Comparison of ENCODE assay signal across 21 cellular contexts in the genomic region with DNA sequence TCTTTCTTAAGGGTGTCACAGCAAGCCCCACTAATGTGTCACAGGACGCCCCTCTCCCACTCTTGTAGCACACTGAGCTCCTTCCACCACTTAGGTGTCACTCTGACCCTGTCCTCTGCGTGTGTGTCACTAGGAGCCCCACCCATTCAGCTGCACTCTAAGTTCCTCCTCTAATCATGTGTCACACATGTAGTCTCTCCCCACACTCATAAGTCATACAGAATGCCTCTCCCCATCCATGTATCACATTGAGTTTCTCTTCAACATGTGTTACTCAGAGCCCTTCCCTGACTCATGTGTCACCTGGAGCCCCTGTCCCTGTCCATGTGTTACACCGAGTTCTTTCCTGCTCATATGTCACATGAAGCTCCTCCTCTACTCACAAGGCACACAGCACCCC. TPM values are rescaled to one million over a fixed set of nuclear protein-coding genes. Genes with fewer than 3 reads are reported as not detected.
DNase-seq lines count a peak whose midpoint lies in the region; ATAC-seq, FAIRE-seq and TF ChIP-seq lines count a peak whose summit lies in the region.
"Had no signal": no experiment of that assay in that cellular context is flagged by ENCODE, and none has a peak within 500 bp of the region (broad histone marks: within the 10 kb centered on the region; RNA-seq: fewer than 3 reads in every experiment).

No MANE protein-coding gene starts in this region.

- no peaks in the 10 kb centered on the region for H3K36me3 Mint-ChIP-seq in CD14-positive monocyte
- H3K36me3 Mint-ChIP-seq in astrocyte (ENCODE audit: low read depth, unreplicated experiment): no peaks in the 10 kb centered on the region
- no peaks in the 10 kb centered on the region for H3K36me3 Mint-ChIP-seq in naive thymus-derived CD4-positive, alpha-beta T cell
- H3K36me3 Mint-ChIP-seq: neural progenitor cell had no signal

- intact Hi-C loops in CD14-positive monocyte (cut with micrococcal nuclease): no loop called here
- intact Hi-C loops in naive thymus-derived CD4-positive, alpha-beta T cell (cut with micrococcal nuclease): no loop called here

- POLR2A ChIA-PET in naive thymus-derived CD4-positive, alpha-beta T cell (lab: Charles Lee): no interaction called here

- H3K4me1 Mint-ChIP-seq in CD14-positive monocyte (peaks cover 6% of the 10 kb centered on the region), astrocyte (ENCODE audit: low read depth, unreplicated experiment) (no peaks in the 10 kb centered on the region)
- peaks cover 0 to 6% (median 0%) of the 10 kb centered on the region in 7 donors for H3K4me1 Mint-ChIP-seq in naive thymus-derived CD4-positive, alpha-beta T cell

- ATAC-seq in naive thymus-derived CD4-positive, alpha-beta T cell: peak; percentile 30
- ATAC-seq in GM21360 (IDR thresholded peaks at IDR 0.05; ENCODE audit: unreplicated experiment) (no peak), HG03432 (IDR thresholded peaks at IDR 0.05; ENCODE audit: unreplicated experiment) (no peak)
- ATAC-seq: SK-N-SH treated with all-trans-retinoic acid at 6 μM for 48 hours had no signal

- in situ Hi-C loops in GM23248 (cut with MboI): no loop called here

- H3K4me3 ChIP-seq in GM23248: no peak overlapping the region
- H3K4me3 ChIP-seq in astrocyte (ENCODE audit: insufficient read depth, low read depth, low read length): no peak overlapping the region
- H3K4me3 ChIP-seq in naive thymus-derived CD4-positive, alpha-beta T cell (ENCODE audit: low read length): no peak overlapping the region
- H3K4me3 ChIP-seq: esophagus muscularis mucosa, heart right ventricle, neural progenitor cell, Peyer's patch, right lobe of liver, testis had no signal

- DNase-seq in CD14-positive monocyte (ENCODE audit: low spot score): peak; percentile 42
- peak; percentile 74 for DNase-seq in GM23248
- peak; percentile 32 for DNase-seq in astrocyte (ENCODE audit: low read depth)
- no peak for DNase-seq in naive thymus-derived CD4-positive, alpha-beta T cell
- DNase-seq in NCI-H1417 treated with DMSO at 0.1 percent for 48 hours (lab: John Stamatoyannopoulos, UW): no peak
- DNase-seq: activated CD4-positive, alpha-beta T cell treated with anti-CD3 and anti-CD28 coated beads, Interleukin-2, amount 50 U/mL, for 4 hours; heart right ventricle; NCI-H1048; NCI-H748 treated with DMSO at 0.1 percent for 48 hours; stimulated activated CD4-positive, alpha-beta T cell treated with anti-CD3 and anti-CD28 coated beads, Interleukin-2, amount 100 ng/mL, for 48 hours; testis had no signal

- H3K4me1 ChIP-seq in GM23248 (ENCODE audit: insufficient read depth) (no peaks in the 10 kb centered on the region), astrocyte (ENCODE audit: insufficient read depth, low read length) (no peaks in the 10 kb centered on the region)
- H3K4me1 ChIP-seq in naive thymus-derived CD4-positive, alpha-beta T cell (ENCODE audit: control insufficient read depth in 2 of 2, insufficient read depth in 2 of 2, low read length in 2 of 2): no peaks in the 10 kb centered on the region
- H3K4me1 ChIP-seq: esophagus muscularis mucosa, heart right ventricle, neural progenitor cell, Peyer's patch, right lobe of liver, testis had no signal

- H3K27ac Mint-ChIP-seq in CD14-positive monocyte: peak overlapping the region in 3 of 7 donors; percentile 8 to 40 (median 28)
- H3K27ac Mint-ChIP-seq in astrocyte (ENCODE audit: unreplicated experiment): no peak overlapping the region
- H3K27ac Mint-ChIP-seq in naive thymus-derived CD4-positive, alpha-beta T cell: no peak overlapping the region
- H3K27ac Mint-ChIP-seq: dendritic cell treated with granulocyte-macrophage colony-stimulating factor and Interleukin-4, amounts not matched to agents 40 ng/mL and 50 ng/mL, for 4 days; neural progenitor cell had no signal

- FAIRE-seq in astrocyte (lab: Jason Lieb, UNC): no peak
- FAIRE-seq: keratinocyte had no signal

- H3K27me3 ChIP-seq in GM23248 (replicated peaks; ENCODE audit: insufficient read depth) (no peaks in the 10 kb centered on the region), astrocyte (ENCODE audit: insufficient read depth, low read length) (no peaks in the 10 kb centered on the region)
- H3K27me3 ChIP-seq in naive thymus-derived CD4-positive, alpha-beta T cell (ENCODE audit: control insufficient read depth in 2 of 2, insufficient read depth in 2 of 2, low read length in 2 of 2): no peaks in the 10 kb centered on the region
- H3K27me3 ChIP-seq: neural progenitor cell, Peyer's patch, right lobe of liver, testis had no signal

- H4K20me1 ChIP-seq in GM23248 (ENCODE audit: insufficient read depth) (no peaks in the 10 kb centered on the region), astrocyte (ENCODE audit: insufficient read depth, low read length) (peaks cover 75% of the 10 kb centered on the region)

- peaks cover 13% of the 10 kb centered on the region for H3F3A ChIP-seq in GM23248 (ENCODE audit: insufficient read depth)

- TF ChIP-seq CTCF in CD14-positive monocyte (IDR thresholded peaks at IDR 0.05): no peak
- no peak for TF ChIP-seq CTCF in astrocyte (IDR thresholded peaks at IDR 0.05; ENCODE audit: insufficient read depth, low read depth, low read length)

- CTCF ChIA-PET in naive thymus-derived CD4-positive, alpha-beta T cell (lab: Charles Lee): no interaction called here

- H3K9me3 Mint-ChIP-seq in CD14-positive monocyte (peaks cover 0 to 2% (median 0%) of the 10 kb centered on the region in 7 donors), astrocyte (ENCODE audit: unreplicated experiment) (peaks cover 11% of the 10 kb centered on the region)
- peaks cover 0 to 6% (median 0%) of the 10 kb centered on the region in 11 donors for H3K9me3 Mint-ChIP-seq in naive thymus-derived CD4-positive, alpha-beta T cell
- H3K9me3 Mint-ChIP-seq: dendritic cell treated with granulocyte-macrophage colony-stimulating factor and Interleukin-4, amounts not matched to agents 40 ng/mL and 50 ng/mL, for 4 days had no signal

- H3K79me2 ChIP-seq in GM23248 (ENCODE audit: insufficient read depth) (peaks cover 27% of the 10 kb centered on the region), astrocyte (ENCODE audit: insufficient read depth, low read length) (peaks cover 45% of the 10 kb centered on the region)

- H3K4me3 Mint-ChIP-seq in CD14-positive monocyte (no peak overlapping the region), astrocyte (ENCODE audit: unreplicated experiment) (no peak overlapping the region)
- no peak overlapping the region for H3K4me3 Mint-ChIP-seq in naive thymus-derived CD4-positive, alpha-beta T cell
- H3K4me3 Mint-ChIP-seq: dendritic cell treated with granulocyte-macrophage colony-stimulating factor and Interleukin-4, amounts not matched to agents 40 ng/mL and 50 ng/mL, for 4 days; neural progenitor cell had no signal

- no peak overlapping the region for H2AFZ ChIP-seq in GM23248
- H2AFZ ChIP-seq in astrocyte (ENCODE audit: low read depth, low read length): no peak overlapping the region
- H2AFZ ChIP-seq: neural progenitor cell had no signal

- H3K9me3 ChIP-seq in GM23248 (ENCODE audit: low read depth) (no peaks in the 10 kb centered on the region), astrocyte (ENCODE audit: insufficient read depth, low read depth, low read length) (no peaks in the 10 kb centered on the region)
- no peaks in the 10 kb centered on the region for H3K9me3 ChIP-seq in naive thymus-derived CD4-positive, alpha-beta T cell (ENCODE audit: control insufficient read depth in 2 of 3, low read length in 3 of 3)
- H3K9me3 ChIP-seq: esophagus muscularis mucosa, heart right ventricle, Peyer's patch, right lobe of liver, testis had no signal

- H3K36me3 ChIP-seq in GM23248 (ENCODE audit: low read depth): no peaks in the 10 kb centered on the region
- peaks cover 2% of the 10 kb centered on the region for H3K36me3 ChIP-seq in astrocyte (ENCODE audit: insufficient read depth, low read length)
- no peaks in the 10 kb centered on the region for H3K36me3 ChIP-seq in naive thymus-derived CD4-positive, alpha-beta T cell (ENCODE audit: control insufficient read depth in 2 of 3, insufficient read depth in 3 of 3, low read length in 3 of 3)
- H3K36me3 ChIP-seq: esophagus muscularis mucosa, heart right ventricle, neural progenitor cell, Peyer's patch, right lobe of liver had no signal

- no peaks in the 10 kb centered on the region for H3K9me2 ChIP-seq in GM23248 (ENCODE audit: insufficient read depth)

- H3K4me2 ChIP-seq in GM23248 (ENCODE audit: unreplicated experiment) (no peak overlapping the region), astrocyte (ENCODE audit: low read length) (no peak overlapping the region)
- H3K4me2 ChIP-seq: neural progenitor cell had no signal

- H3K27ac ChIP-seq in GM23248 (peak overlapping the region; percentile 71), astrocyte (ENCODE audit: low read depth, low read length) (peak overlapping the region; percentile 35)
- H3K27ac ChIP-seq in naive thymus-derived CD4-positive, alpha-beta T cell (ENCODE audit: low read depth, low read length): no peak overlapping the region
- H3K27ac ChIP-seq: esophagus muscularis mucosa, heart right ventricle, neural progenitor cell, Peyer's patch, right lobe of liver, testis had no signal

- peaks cover 0 to 6% (median 2%) of the 10 kb centered on the region in 3 donors for H3K27me3 Mint-ChIP-seq in CD14-positive monocyte (ENCODE audit: low read depth in 3 of 3)
- peaks cover 25% of the 10 kb centered on the region for H3K27me3 Mint-ChIP-seq in astrocyte (ENCODE audit: low read depth, unreplicated experiment)
- H3K27me3 Mint-ChIP-seq in naive thymus-derived CD4-positive, alpha-beta T cell: peaks cover 0 to 8% (median 0%) of the 10 kb centered on the region in 5 donors
- H3K27me3 Mint-ChIP-seq: dendritic cell treated with granulocyte-macrophage colony-stimulating factor and Interleukin-4, amounts not matched to agents 40 ng/mL and 50 ng/mL, for 4 days had no signal

- 41 to 42% methylated on average over 3 of the region's 3 CpGs for WGBS in GM23248 (ENCODE audit: low coverage in 1 of 2, low lambda C conversion rate in 2 of 2, missing lambda C conversion rate in 2 of 2), 2 experiments

- H3K9ac ChIP-seq in GM23248 (no peak overlapping the region), astrocyte (ENCODE audit: low read length) (no peak overlapping the region)
- H3K9ac ChIP-seq: neural progenitor cell had no signal

RNA-seq across cellular contexts. Expression of a gene that starts 31.3 kb away (rescaled TPM):
- polyA plus RNA-seq in CD14-positive monocyte (not detected), GM23248 (2016; fragmentation: Nextera tagmentation; extraction: Ambion mirVana) (0.19 and 0.36 TPM in 2 replicates)
- total RNA-seq in GM23248 (2014; rRNA removed; shearing (Covaris generic)): not detected in 2 replicates
- 0.18 and 0.31 TPM in 2 replicates for total RNA-seq in astrocyte
- not detected for total RNA-seq in naive thymus-derived CD4-positive, alpha-beta T cell
- polyA plus RNA-seq in naive thymus-derived CD4-positive, alpha-beta T cell: not detected
- total RNA-seq: esophagus muscularis mucosa, heart right ventricle, Peyer's patch had no signal
- polyA plus RNA-seq: BJ, heart right ventricle, keratinocyte had no signal

RNA-seq across cellular contexts. Expression of a gene that starts 46.3 kb away (rescaled TPM):
- not detected for polyA plus RNA-seq in CD14-positive monocyte
- total RNA-seq in GM23248 (2014; rRNA removed; shearing (Covaris generic)): 101 and 145 TPM in 2 replicates
- 155 and 228 TPM in 2 replicates for polyA plus RNA-seq in GM23248 (2016; fragmentation: Nextera tagmentation; extraction: Ambion mirVana)
- not detected in 2 replicates for total RNA-seq in astrocyte
- 1 to 10 TPM in 1 of 5 experiments, under 1 TPM in 1, not detected in 3; 0.80 to 2.4 TPM for total RNA-seq in naive thymus-derived CD4-positive, alpha-beta T cell
- not detected for polyA plus RNA-seq in naive thymus-derived CD4-positive, alpha-beta T cell

Comparison
In these comparisons a context has a peak if more than half of its experiments do, and no peak if none do; other contexts are left out.
1. DNase-seq: peak in CD14-positive monocyte (single experiment), GM23248 (single experiment) and astrocyte (single experiment); none in naive thymus-derived CD4-positive, alpha-beta T cell (0 of 9) and NCI-H1417 treated with DMSO at 0.1 percent for 48 hours (single experiment).
2. RNA of a gene that starts 46.3 kb away (total RNA-seq): 101 to 145 TPM in GM23248; not detected in astrocyte and 0.80 to 2.4 TPM in naive thymus-derived CD4-positive, alpha-beta T cell; every median in the first group is over 10 times any median in the second.